25 cellular contexts compared by ENCODE assay signal in genomic region chr10:79262959-79263746, GRCh38.
A peak's percentile ranks its signal among the peaks of the same experiment; 100 is the strongest.
DNase-seq lines count a peak whose midpoint lies in the region; ATAC-seq and TF ChIP-seq lines count a peak whose summit lies in the region.
"Had no signal": no experiment of that assay in that cellular context is flagged by ENCODE, and none has a peak within 500 bp of the region (broad histone marks: within the 10 kb centered on the region; RNA-seq: fewer than 3 reads in every experiment).

No MANE protein-coding gene starts in this region.

- no peaks in the 10 kb centered on the region for H3K27me3 ChIP-seq in upper lobe of right lung
- H3K27me3 ChIP-seq: gastroesophageal sphincter had no signal

- TF ChIP-seq CTCF in RWPE1 (conservative IDR thresholded peaks at IDR 0.05; ENCODE audit: low read depth) = no peak
- no peak for TF ChIP-seq CTCF in upper lobe of right lung (IDR thresholded peaks at IDR 0.05)

- no peaks in the 10 kb centered on the region for H3K9me3 ChIP-seq in upper lobe of right lung
- H3K9me3 ChIP-seq: A549, gastroesophageal sphincter, HAP-1, mucosa of descending colon had no signal

- DNase-seq in activated naive CD8-positive, alpha-beta T cell treated with anti-CD3 and anti-CD28 coated beads, Interleukin-2, amount 50 U/mL, for 24 hours = no peak
- DNase-seq in activated naive CD8-positive, alpha-beta T cell treated with anti-CD3 and anti-CD28 coated beads for 36 hours = no peak
- DNase-seq in RWPE1 (ENCODE audit: low spot score) = no peak
- no peak for DNase-seq in naive B cell
- DNase-seq in upper lobe of right lung = no peak
- DNase-seq in C1 segment of cervical spinal cord (lab: John Stamatoyannopoulos, UW) = no peak
- DNase-seq in T-helper 2 cell = no peak
- DNase-seq: activated CD4-positive, alpha-beta T cell treated with anti-CD3 and anti-CD28 coated beads, Interleukin-2, amount 50 U/mL, for 48 hours; activated gamma-delta T cell treated with Interleukin-2 at 50 U/mL for 16 hours; activated T-cell treated with anti-CD3 and anti-CD28 coated beads for 4 hours; amygdala; CD4-positive, alpha-beta T cell; DMS53; mucosa of descending colon; NCI-H1930; NCI-H446 treated with DMSO at 0.1 percent for 48 hours; stimulated activated CD4-positive, alpha-beta T cell treated with anti-CD3 and anti-CD28 coated beads, Interleukin-2, amount 100 ng/mL, for 24 hours; stimulated activated naive CD8-positive, alpha-beta T cell treated with anti-CD3 and anti-CD28 coated beads, Interleukin-15, amount 100 ng/mL, for 72 hours; T-cell had no signal

- intact Hi-C loops in upper lobe of right lung (cut with DNase I) = no loop called here

- peaks cover 5% of the 10 kb centered on the region for H3K36me3 Mint-ChIP-seq in activated naive CD8-positive, alpha-beta T cell treated with anti-CD3 and anti-CD28 coated beads, Interleukin-2, amount 50 U/mL, for 24 hours (ENCODE audit: low read depth)
- H3K36me3 Mint-ChIP-seq in activated naive CD8-positive, alpha-beta T cell treated with anti-CD3 and anti-CD28 coated beads for 36 hours = no peaks in the 10 kb centered on the region
- H3K36me3 Mint-ChIP-seq in naive B cell = no peaks in the 10 kb centered on the region

- H3K4me1 ChIP-seq in upper lobe of right lung = peaks cover 71% of the 10 kb centered on the region
- H3K4me1 ChIP-seq: A549, HAP-1 had no signal

- H3K4me3 Mint-ChIP-seq in activated naive CD8-positive, alpha-beta T cell treated with anti-CD3 and anti-CD28 coated beads, Interleukin-2, amount 50 U/mL, for 24 hours = no peak overlapping the region
- no peak overlapping the region for H3K4me3 Mint-ChIP-seq in activated naive CD8-positive, alpha-beta T cell treated with anti-CD3 and anti-CD28 coated beads for 36 hours
- H3K4me3 Mint-ChIP-seq in naive B cell = no peak overlapping the region
- H3K4me3 Mint-ChIP-seq: CD4-positive, alpha-beta T cell; T-cell had no signal

- H3K27me3 Mint-ChIP-seq in activated naive CD8-positive, alpha-beta T cell treated with anti-CD3 and anti-CD28 coated beads, Interleukin-2, amount 50 U/mL, for 24 hours = no peaks in the 10 kb centered on the region
- no peaks in the 10 kb centered on the region for H3K27me3 Mint-ChIP-seq in activated naive CD8-positive, alpha-beta T cell treated with anti-CD3 and anti-CD28 coated beads for 36 hours
- H3K27me3 Mint-ChIP-seq in naive B cell = no peaks in the 10 kb centered on the region
- H3K27me3 Mint-ChIP-seq: CD4-positive, alpha-beta T cell; stimulated activated naive CD8-positive, alpha-beta T cell treated with anti-CD3 and anti-CD28 coated beads, Interleukin-15, amount 100 ng/mL, for 72 hours; T-cell had no signal

- no peaks in the 10 kb centered on the region for H3K9me3 Mint-ChIP-seq in activated naive CD8-positive, alpha-beta T cell treated with anti-CD3 and anti-CD28 coated beads, Interleukin-2, amount 50 U/mL, for 24 hours
- H3K9me3 Mint-ChIP-seq in activated naive CD8-positive, alpha-beta T cell treated with anti-CD3 and anti-CD28 coated beads for 36 hours = no peaks in the 10 kb centered on the region
- no peaks in the 10 kb centered on the region for H3K9me3 Mint-ChIP-seq in naive B cell
- H3K9me3 Mint-ChIP-seq: CD4-positive, alpha-beta T cell; stimulated activated naive CD8-positive, alpha-beta T cell treated with anti-CD3 and anti-CD28 coated beads, Interleukin-15, amount 100 ng/mL, for 72 hours; T-cell had no signal

- peak overlapping the region; percentile 0 for H3K27ac Mint-ChIP-seq in activated naive CD8-positive, alpha-beta T cell treated with anti-CD3 and anti-CD28 coated beads, Interleukin-2, amount 50 U/mL, for 24 hours
- H3K27ac Mint-ChIP-seq in activated naive CD8-positive, alpha-beta T cell treated with anti-CD3 and anti-CD28 coated beads for 36 hours = no peak overlapping the region
- peak overlapping the region in 4 of 6 donors; percentile 40 to 61 (median 48) for H3K27ac Mint-ChIP-seq in naive B cell
- H3K27ac Mint-ChIP-seq: CD4-positive, alpha-beta T cell; T-cell had no signal

- H3K4me1 Mint-ChIP-seq in activated naive CD8-positive, alpha-beta T cell treated with anti-CD3 and anti-CD28 coated beads, Interleukin-2, amount 50 U/mL, for 24 hours = peaks cover 29% of the 10 kb centered on the region
- H3K4me1 Mint-ChIP-seq in activated naive CD8-positive, alpha-beta T cell treated with anti-CD3 and anti-CD28 coated beads for 36 hours = peaks cover 7% of the 10 kb centered on the region
- peaks cover 34 to 81% (median 77%) of the 10 kb centered on the region in 3 donors for H3K4me1 Mint-ChIP-seq in naive B cell

- CTCF ChIA-PET in RWPE1 (lab: Yijun Ruan, JAX) = interaction anchor here (0.5 to 0.7 kb wide), 3 partner anchors 47 to 1360 kb away, joined by 3 to 5 read pairs (median 3); no protein-coding TSS in a partner anchor

- H3K36me3 ChIP-seq in upper lobe of right lung = no peaks in the 10 kb centered on the region
- H3K36me3 ChIP-seq: HAP-1 had no signal

- no peak for ATAC-seq in activated naive CD8-positive, alpha-beta T cell treated with anti-CD3 and anti-CD28 coated beads, Interleukin-2, amount 50 U/mL, for 24 hours
- ATAC-seq in naive B cell (ENCODE audit: low read depth in 2 of 2) (no peak), upper lobe of right lung (no peak), HG02970 (IDR thresholded peaks at IDR 0.05; ENCODE audit: low FRiP score, unreplicated experiment) (no peak)
- ATAC-seq: A549; gastroesophageal sphincter; K562; mucosa of descending colon; Right ventricle myocardium inferior; stimulated activated naive CD8-positive, alpha-beta T cell treated with anti-CD3 and anti-CD28 coated beads, Interleukin-15, amount 100 ng/mL, for 72 hours; T-cell had no signal

- POLR2A ChIA-PET in RWPE1 (lab: Yijun Ruan, JAX; ENCODE audit: low non-redundant PET) = no interaction called here

- peak overlapping the region; percentile 76; the same call in 1 of the 2 replicates for H3K27ac ChIP-seq in RWPE1
- peak overlapping the region; percentile 18 for H3K27ac ChIP-seq in upper lobe of right lung
- H3K27ac ChIP-seq: A549 had no signal

- H3K4me3 ChIP-seq in upper lobe of right lung = no peak overlapping the region
- H3K4me3 ChIP-seq: A549, gastroesophageal sphincter, HAP-1, K562, mucosa of descending colon had no signal
